Comparison of ENCODE assay signal across 8 cellular contexts in genomic region chr17:39231587-39232551, GRCh38. TPM values are rescaled to one million over a fixed set of nuclear protein-coding genes. Genes with fewer than 3 reads are reported as not detected.
DNase-seq lines count a peak whose midpoint lies in the region; ATAC-seq, FAIRE-seq and TF ChIP-seq lines count a peak whose summit lies in the region.

No MANE protein-coding gene starts in this region.

- DNase-seq in NCI-H2227 (lab: John Stamatoyannopoulos, UW; ENCODE audit: unreplicated experiment) = peak; percentile 55
- DNase-seq in NCI-H2227 treated with DMSO at 0.1 percent for 48 hours (lab: John Stamatoyannopoulos, UW) = no peak
- DNase-seq in NOMO-1 treated with dmso at 0.1 percent for 144 hours (lab: John Stamatoyannopoulos, UW; ENCODE audit: unreplicated experiment) = peak; percentile 29
- DNase-seq in activated T-helper 1 cell treated with anti-CD3 and anti-CD28 coated beads, Interleukin-2, amount 50 U/mL, for 16 hours (ENCODE audit: low read depth in 1 of 2, low spot score in 1 of 2) = peak; percentile 23 to 27
- DNase-seq in frontal cortex (ENCODE audit: low spot score in 2 of 2) = peak; percentile 48 to 77
- DNase-seq in prostate gland (ENCODE audit: low spot score) = no peak
- no peak for DNase-seq in middle frontal gyrus (ENCODE audit: extremely low spot score, low spot score)

- H3K9me3 ChIP-seq in prostate gland = no peaks in the 10 kb centered on the region

- TF ChIP-seq CTCF in prostate gland (IDR thresholded peaks at IDR 0.05) = peak in 3 of 4 experiments; percentile 56 to 76 (median 74)

- no peak for FAIRE-seq in frontal cortex (lab: Jason Lieb, UNC)

- no peaks in the 10 kb centered on the region for H3K4me1 ChIP-seq in prostate gland (replicated peaks)

- H3K27ac ChIP-seq in prostate gland = no peak overlapping the region

- H3K27me3 ChIP-seq in prostate gland (replicated peaks; ENCODE audit: insufficient read depth) = no peaks in the 10 kb centered on the region

- ATAC-seq in GM19328 (IDR thresholded peaks at IDR 0.05; ENCODE audit: unreplicated experiment) = no peak

- intact Hi-C loops in prostate gland (cut with DNase I) = no loop called here

- no peaks in the 10 kb centered on the region for H3K36me3 ChIP-seq in prostate gland

- WGBS in prostate gland = 16% methylated on average over 22 of the region's 22 CpGs

- no peak for TF ChIP-seq POLR2A in prostate gland (IDR thresholded peaks at IDR 0.05)

- no peak overlapping the region for H3K4me3 ChIP-seq in prostate gland

RNA-seq across cellular contexts. Expression of gene STAC2, which starts 6.1 kb away (rescaled TPM):
- total RNA-seq in frontal cortex (under 0.01 TPM), prostate gland (1 to 10 TPM; 3.9 to 4.8 TPM)

RNA-seq across cellular contexts. Expression of gene RPL19, which starts 31.8 kb away (rescaled TPM):
- total RNA-seq in frontal cortex = 1,210 TPM
- total RNA-seq in prostate gland = 1,000 to 10,000 TPM; 2,194 to 3,634 TPM

RNA-seq across cellular contexts. Expression of gene CACNB1, which starts 34.4 kb away (rescaled TPM):
- total RNA-seq in frontal cortex (14.3 TPM), prostate gland (10 to 100 TPM in 1 of 2 donors, 1 to 10 TPM in 1; 3.4 to 17.8 TPM)

Comparison
In these comparisons a context has a peak if more than half of its experiments do, and no peak if none do; other contexts are left out.
1. DNase-seq: peak in NCI-H2227 (single experiment), NOMO-1 treated with dmso at 0.1 percent for 144 hours (single experiment), activated T-helper 1 cell treated with anti-CD3 and anti-CD28 coated beads, Interleukin-2, amount 50 U/mL, for 16 hours (2 of 2) and frontal cortex (2 of 2); none in NCI-H2227 treated with DMSO at 0.1 percent for 48 hours (single experiment), prostate gland (single experiment) and middle frontal gyrus (single experiment).